In genomic region chr2:117814417-117815264, GRCh38 we compare ENCODE assay signal across 8 cellular contexts. TPM values are rescaled to one million over a fixed set of nuclear protein-coding genes. Genes with fewer than 3 reads are reported as not detected.
A peak's percentile ranks its signal among the peaks of the same experiment; 100 is the strongest.
DNase-seq lines count a peak whose midpoint lies in the region; ATAC-seq, FAIRE-seq and TF ChIP-seq lines count a peak whose summit lies in the region.

Gene DDX18, plus strand, starts transcription at chr2:117814691. Its CDS starts 87 bp downstream, at chr2:117814778.

- peaks cover 3% of the 10 kb centered on the region for H3K27me3 Mint-ChIP-seq in progenitor cell of endocrine pancreas

- H3K4me3 Mint-ChIP-seq in progenitor cell of endocrine pancreas (ENCODE audit: low read depth) = peak within 1 kb of the TSS; percentile 95

- H3K4me1 Mint-ChIP-seq in progenitor cell of endocrine pancreas (ENCODE audit: low read depth) = peaks cover 11% of the 10 kb centered on the region

- no peaks in the 10 kb centered on the region for H3K4me1 ChIP-seq in urinary bladder (ENCODE audit: insufficient read depth)

- peak within 1 kb of the TSS; percentile 96 for H3K27ac Mint-ChIP-seq in progenitor cell of endocrine pancreas

- intact Hi-C loops in T-helper 1 cell treated with Interleukin-12 subunit alpha and Interleukin-12 subunit beta and Interleukin-4 antibody, amounts not matched to agents 30 ng/mL and 1 ng/mL, for 36 hours (cut with micrococcal nuclease) = loop anchor here (1.0 to 10.0 kb wide), 9 partner anchors 189 to 1945 kb away; partner anchors contain the start of genes C2orf76, CCDC93, DBI and INSIG2
- intact Hi-C loops in left cardiac atrium (cut with DNase I) = no loop called here

- no peaks in the 10 kb centered on the region for H3K36me3 ChIP-seq in urinary bladder (ENCODE audit: insufficient read depth)

- TF ChIP-seq POLR2A in GM12891 (IDR thresholded peaks at IDR 0.05; ENCODE audit: low read depth, low read length) = peak; percentile 85

- H3K27ac ChIP-seq in urinary bladder (ENCODE audit: low read depth) = peak within 1 kb of the TSS; percentile 73

- peak; percentile 100 for TF ChIP-seq CTCF in progenitor cell of endocrine pancreas (IDR thresholded peaks at IDR 0.05; ENCODE audit: unreplicated experiment)

- peak; percentile 56 for DNase-seq in GM12891 (ENCODE audit: insufficient read length, low spot score)
- DNase-seq in NCI-H146 (lab: John Stamatoyannopoulos, UW) = peak; percentile 98
- DNase-seq in amniotic stem cell (lab: John Stamatoyannopoulos, UW) = peak; percentile 99
- DNase-seq in left cardiac atrium = peak; percentile 98
- DNase-seq in progenitor cell of endocrine pancreas (ENCODE audit: low spot score, unreplicated experiment) = peak; percentile 94

- no peaks in the 10 kb centered on the region for H3K9me3 Mint-ChIP-seq in progenitor cell of endocrine pancreas (ENCODE audit: low read depth)

- FAIRE-seq in GM12891 (lab: Jason Lieb, UNC) = peak; percentile 99

- peak; percentile 97 for ATAC-seq in HG02852 (IDR thresholded peaks at IDR 0.05; ENCODE audit: unreplicated experiment)
- peak; percentile 97 to 99 for ATAC-seq in left cardiac atrium

- H3K36me3 Mint-ChIP-seq in progenitor cell of endocrine pancreas (ENCODE audit: insufficient read depth) = peaks cover 12% of the 10 kb centered on the region

- under 1% methylated on average over 57 of the region's 57 CpGs for WGBS in urinary bladder

- H3K4me3 ChIP-seq in urinary bladder (ENCODE audit: low read depth, low read length) = peak within 1 kb of the TSS; percentile 86

TF ChIP-seq in GM12891, 5 proteins besides CTCF, POLR2A, EP300 and RAD21:
- TF ChIP-seq POLR2AphosphoS5 (IDR thresholded peaks at IDR 0.05; ENCODE audit: low read depth, low read length) (peak; percentile 88), PAX5 (IDR thresholded peaks at IDR 0.05; ENCODE audit: insufficient read depth, low read length, severe bottlenecking) (peak; percentile 47), TAF1 (IDR thresholded peaks at IDR 0.05; ENCODE audit: low read depth, low read length) (peak; percentile 74), POU2F2 (IDR thresholded peaks at IDR 0.05; ENCODE audit: low read depth, low read length) (peak; percentile 68; the same call in 1 of the 2 replicates), SPI1 (IDR thresholded peaks at IDR 0.05; ENCODE audit: low read depth, low read length) (peak; percentile 57)

RNA-seq across cellular contexts. Expression of gene DDX18, which starts in this region (rescaled TPM):
- 48.6 TPM for polyA plus RNA-seq in GM12891 (2012; ENCODE audit: low read depth, missing spikeins)
- total RNA-seq in T-helper 1 cell treated with Interleukin-12 subunit alpha and Interleukin-12 subunit beta and Interleukin-4 antibody, amounts not matched to agents 30 ng/mL and 1 ng/mL, for 36 hours = 79.2 and 88.8 TPM in 2 replicates
- total RNA-seq in left cardiac atrium (10 to 100 TPM; 29.5 to 42.4 TPM), progenitor cell of endocrine pancreas (65.5 and 70.1 TPM in 2 replicates), urinary bladder (56.7 TPM)
- polyA plus RNA-seq in urinary bladder = 33.5 TPM

Comparison
In these comparisons a context has a peak if more than half of its experiments do, and no peak if none do; other contexts are left out.
1. Peak in every context shown above with its lines: DNase-seq, ATAC-seq, H3K4me3 ChIP-seq and H3K27ac ChIP-seq.